Comparison of ENCODE assay signal across 9 cellular contexts in genomic region chr13:38687246-38688229, GRCh38. TPM values are rescaled to one million over a fixed set of nuclear protein-coding genes. Genes with fewer than 3 reads are reported as not detected.
A peak's percentile ranks its signal among the peaks of the same experiment; 100 is the strongest.
DNase-seq lines count a peak whose midpoint lies in the region; ATAC-seq and TF ChIP-seq lines count a peak whose summit lies in the region.
"Had no signal": no experiment of that assay in that cellular context is flagged by ENCODE, and none has a peak within 500 bp of the region (broad histone marks: within the 10 kb centered on the region; RNA-seq: fewer than 3 reads in every experiment).

No MANE protein-coding gene starts in this region.

- TF ChIP-seq CTCF in GM23338 (conservative IDR thresholded peaks at IDR 0.05; ENCODE audit: low read depth in 2 of 2) (no peak), hepatocyte (IDR thresholded peaks at IDR 0.05; ENCODE audit: poor library complexity) (no peak), GM10266 (IDR thresholded peaks at IDR 0.05; ENCODE audit: control insufficient read depth, insufficient read depth, low read depth, missing control alignments) (no peak)

- peaks cover 48% of the 10 kb centered on the region for H3K36me3 Mint-ChIP-seq in GM23338 (ENCODE audit: low read depth)

- H3K79me2 ChIP-seq in GM23338 (replicated peaks; ENCODE audit: insufficient read depth) = no peaks in the 10 kb centered on the region
- H3K79me2 ChIP-seq in hepatocyte = peaks cover 15% of the 10 kb centered on the region

- no peaks in the 10 kb centered on the region for H3K9me3 ChIP-seq in hepatocyte (ENCODE audit: low read depth)

- peaks cover 16% of the 10 kb centered on the region; the same call in 2 of the 3 replicates for H3K9me3 Mint-ChIP-seq in GM23338
- H3K9me3 Mint-ChIP-seq: activated T-helper 17 cell treated with anti-CD3 and anti-CD28 coated beads, Interleukin-2, amount 50 U/mL, for 72 hours had no signal

- H3K27me3 ChIP-seq in GM23338 (ENCODE audit: insufficient read depth) = peaks cover 17% of the 10 kb centered on the region
- H3K27me3 ChIP-seq in hepatocyte = no peaks in the 10 kb centered on the region

- H2AFZ ChIP-seq in GM23338 = peak overlapping the region; percentile 96
- H2AFZ ChIP-seq in hepatocyte = peak overlapping the region; percentile 64

- H4K20me1 ChIP-seq in GM23338 (replicated peaks; ENCODE audit: insufficient read depth) = 0 out of 2 replicates have a peak, but pooled peaks cover 3% of the 10 kb centered on the region
- no peaks in the 10 kb centered on the region for H4K20me1 ChIP-seq in hepatocyte (ENCODE audit: insufficient read depth, poor library complexity, severe bottlenecking)

- peak overlapping the region; percentile 85 for H3K4me3 Mint-ChIP-seq in GM23338

- peak overlapping the region; percentile 75 for H3K4me2 ChIP-seq in GM23338
- H3K4me2 ChIP-seq in hepatocyte = peak overlapping the region; percentile 98

- DNase-seq in GM23338 (ENCODE audit: low spot score) (peak; percentile 69), hepatocyte (ENCODE audit: low spot score) (peak; percentile 53), sciatic nerve (ENCODE audit: low spot score) (no peak), amniotic stem cell (lab: John Stamatoyannopoulos, UW) (no peak), NCI-H510A (lab: John Stamatoyannopoulos, UW) (no peak), GM10266 (ENCODE audit: extremely low spot score) (no peak)

- no peak overlapping the region for H3K27ac Mint-ChIP-seq in GM23338
- H3K27ac Mint-ChIP-seq: activated T-helper 17 cell treated with anti-CD3 and anti-CD28 coated beads, Interleukin-2, amount 50 U/mL, for 72 hours had no signal

- under 1% methylated on average over 80 of the region's 80 CpGs for WGBS in hepatocyte (ENCODE audit: low lambda C conversion rate, missing lambda C conversion rate)

- H3K9me2 ChIP-seq in GM23338 (ENCODE audit: insufficient read depth) = no peaks in the 10 kb centered on the region
- H3K9me2 ChIP-seq in hepatocyte (replicated peaks; ENCODE audit: insufficient read depth) = no peaks in the 10 kb centered on the region

- H3F3A ChIP-seq in GM23338 (replicated peaks; ENCODE audit: low read depth) = no peaks in the 10 kb centered on the region

- H3K4me1 Mint-ChIP-seq in GM23338 = peaks cover 12% of the 10 kb centered on the region
- H3K4me1 Mint-ChIP-seq: activated T-helper 17 cell treated with anti-CD3 and anti-CD28 coated beads, Interleukin-2, amount 50 U/mL, for 72 hours had no signal

- ATAC-seq in GM23338 (peak; percentile 70), SK-N-SH treated with all-trans-retinoic acid at 6 μM for 48 hours (peak; percentile 46; the same call in 2 of the 3 replicates), sciatic nerve (peak; percentile 14), HG03280 (IDR thresholded peaks at IDR 0.05; ENCODE audit: unreplicated experiment) (no peak)
- ATAC-seq: activated T-helper 17 cell treated with anti-CD3 and anti-CD28 coated beads, Interleukin-2, amount 50 U/mL, for 72 hours had no signal

- intact Hi-C loops in sciatic nerve (cut with DNase I) = no loop called here

- peaks cover 17% of the 10 kb centered on the region for H3K4me1 ChIP-seq in GM23338 (ENCODE audit: insufficient read depth)
- H3K4me1 ChIP-seq in hepatocyte (ENCODE audit: insufficient read depth) = peaks cover 11% of the 10 kb centered on the region

- H3K4me3 ChIP-seq in GM23338 (peak overlapping the region; percentile 57), hepatocyte (peak overlapping the region; percentile 67)

- H3K27me3 Mint-ChIP-seq in GM23338 (ENCODE audit: insufficient read depth, low read depth, poor library complexity) = peaks cover 11% of the 10 kb centered on the region

- no peaks in the 10 kb centered on the region for H3K36me3 ChIP-seq in GM23338 (ENCODE audit: insufficient read depth)
- no peaks in the 10 kb centered on the region for H3K36me3 ChIP-seq in hepatocyte (replicated peaks; ENCODE audit: insufficient read depth, low read depth)

- H3K27ac ChIP-seq in GM23338 (ENCODE audit: low read depth) = no peak overlapping the region
- peak overlapping the region; percentile 21 for H3K27ac ChIP-seq in hepatocyte

TF ChIP-seq in GM23338, 12 proteins besides CTCF, POLR2A, EP300 and RAD21 (continues in another document):
- TF ChIP-seq ZNF331 (CRISPR knock-in tag; IDR thresholded peaks at IDR 0.05; ENCODE audit: low read depth) (no peak), ETS1 (IDR thresholded peaks at IDR 0.05) (no peak), REST (IDR thresholded peaks at IDR 0.05; ENCODE audit: unreplicated experiment) (no peak), STAT1 (IDR thresholded peaks at IDR 0.05; ENCODE audit: unreplicated experiment) (no peak), NANOG (IDR thresholded peaks at IDR 0.05; ENCODE audit: borderline replicate concordance) (no peak)

TF ChIP-seq in SK-N-SH treated with all-trans-retinoic acid at 6 μM for 48 hours, 23 proteins besides CTCF, POLR2A, EP300 and RAD21:
- TF ChIP-seq TSHZ2 (CRISPR knock-in tag; IDR thresholded peaks at IDR 0.05) (no peak), CREB5 (CRISPR knock-in tag; IDR thresholded peaks at IDR 0.05; ENCODE audit: low read depth) (no peak), OSR1 (CRISPR knock-in tag; IDR thresholded peaks at IDR 0.05) (no peak), ZNF70 (CRISPR knock-in tag; IDR thresholded peaks at IDR 0.05) (no peak), SNAI2 (CRISPR knock-in tag; IDR thresholded peaks at IDR 0.05) (no peak), ZC3H10 (CRISPR knock-in tag; IDR thresholded peaks at IDR 0.05) (no peak), GLIS3 (CRISPR knock-in tag; IDR thresholded peaks at IDR 0.05) (no peak), ARNTL (CRISPR knock-in tag; IDR thresholded peaks at IDR 0.05; ENCODE audit: borderline replicate concordance, low read depth) (no peak), ZNF565 (CRISPR knock-in tag; conservative IDR thresholded peaks at IDR 0.05; ENCODE audit: low read depth) (no peak), ZNF8 (CRISPR knock-in tag; IDR thresholded peaks at IDR 0.05) (no peak), CSDC2 (CRISPR knock-in tag; IDR thresholded peaks at IDR 0.05) (no peak), ZFP30 (CRISPR knock-in tag; IDR thresholded peaks at IDR 0.05) (no peak)

RNA-seq across cellular contexts. Expression of gene FREM2, which starts 0.7 kb away (rescaled TPM):
- 29.6 and 29.8 TPM in 2 replicates for total RNA-seq in GM23338 (2014; rRNA removed; shearing (Covaris generic))
- 2.2 and 2.4 TPM in 2 replicates for polyA plus RNA-seq in GM23338 (2016; fragmentation: Nextera tagmentation; extraction: Ambion mirVana)
- 17.8 and 21.2 TPM in 2 replicates for total RNA-seq in hepatocyte
- 2.2 and 2.3 TPM in 2 replicates for polyA plus RNA-seq in hepatocyte
- 9.2 TPM for total RNA-seq in sciatic nerve
- total RNA-seq: activated T-helper 17 cell treated with anti-CD3 and anti-CD28 coated beads, Interleukin-2, amount 50 U/mL, for 72 hours had no signal

Comparison
In these comparisons a context has a peak if more than half of its experiments do, and no peak if none do; other contexts are left out.
1. DNase-seq: peak in GM23338 (single experiment) and hepatocyte (single experiment); none in sciatic nerve (single experiment), amniotic stem cell (single experiment), NCI-H510A (single experiment) and GM10266 (single experiment).